Comparison of ENCODE assay signal across 8 cellular contexts in genomic region chr6:80436663-80437062, GRCh38.
"Had no signal": no experiment of that assay in that cellular context is flagged by ENCODE, and none has a peak within 500 bp of the region (broad histone marks: within the 10 kb centered on the region; RNA-seq: fewer than 3 reads in every experiment).

No MANE protein-coding gene starts in this region.

- ATAC-seq: HCT116 had no signal

- H3K27me3 Mint-ChIP-seq: IgD-negative memory B cell had no signal

- H3K4me3 Mint-ChIP-seq: IgD-negative memory B cell had no signal

- H3K4me3 ChIP-seq: HAP-1 had no signal

- DNase-seq: GOT3, H7, KBM-7 had no signal

- H3K36me3 Mint-ChIP-seq: IgD-negative memory B cell had no signal

- H3K9ac ChIP-seq: KMS-11 had no signal

- H3K36me3 ChIP-seq: HAP-1 had no signal

- H3K27ac ChIP-seq: KMS-11 had no signal

- H3K27ac Mint-ChIP-seq: IgD-negative memory B cell had no signal

- H3K4me1 ChIP-seq: HAP-1 had no signal

- FAIRE-seq: HTR-8/SVneo had no signal

- H3K4me2 ChIP-seq: KMS-11 had no signal

- H3K4me1 Mint-ChIP-seq: IgD-negative memory B cell had no signal

- H3K9me3 ChIP-seq: HAP-1 had no signal
